ENCODE assay signal across 11 cellular contexts in genomic region chr6:139753198-139753861, GRCh38.
DNase-seq lines count a peak whose midpoint lies in the region; ATAC-seq and TF ChIP-seq lines count a peak whose summit lies in the region.
"Had no signal": no experiment of that assay in that cellular context is flagged by ENCODE, and none has a peak within 500 bp of the region (broad histone marks: within the 10 kb centered on the region; RNA-seq: fewer than 3 reads in every experiment).

No MANE protein-coding gene starts in this region.

- H3K36me3 Mint-ChIP-seq in GM23338 (ENCODE audit: low read depth), result no peaks in the 10 kb centered on the region
- H3K36me3 Mint-ChIP-seq: activated naive CD4-positive, alpha-beta T cell treated with anti-CD3 and anti-CD28 coated beads, Interleukin-2, amount 50 U/mL, for 72 hours had no signal

- H3K9me3 ChIP-seq in adipocyte (ENCODE audit: control insufficient read depth, low read length), result no peaks in the 10 kb centered on the region

- no peaks in the 10 kb centered on the region for H3K27me3 ChIP-seq in GM23338 (ENCODE audit: insufficient read depth)
- H3K27me3 ChIP-seq in adipocyte (replicated peaks; ENCODE audit: control insufficient read depth, insufficient read depth, low read length), result no peaks in the 10 kb centered on the region

- in situ Hi-C loops in GM13977 (cut with MboI; ENCODE audit: low pct_unique_long_range_greater_than_20kb, low sequenced_read_pairs, unreplicated experiment), result no loop called here

- H3K4me1 Mint-ChIP-seq in GM23338, result peaks cover 14% of the 10 kb centered on the region; the same call in 2 of the 3 replicates

- DNase-seq in GM23338 (ENCODE audit: low spot score) (peak; percentile 20), adipocyte (ENCODE audit: low read depth) (peak; percentile 71), iris pigment epithelial cell (ENCODE audit: low read depth) (peak; percentile 88), retinal pigment epithelial cell (ENCODE audit: low read depth) (peak; percentile 77), GM13977 (ENCODE audit: low spot score) (no peak), iPS-NIHi7 (ENCODE audit: extremely low spot score) (no peak), head of caudate nucleus (no peak), posterior vena cava (ENCODE audit: low spot score) (no peak)
- DNase-seq: NCI-H2081 treated with DMSO at 0.1 percent for 48 hours had no signal

- no peak overlapping the region for H3K4me3 Mint-ChIP-seq in GM23338

- intact Hi-C loops in head of caudate nucleus (cut with DNase I), result no loop called here
- intact Hi-C loops in posterior vena cava (cut with DNase I), result no loop called here

- no peaks in the 10 kb centered on the region for H3K27me3 Mint-ChIP-seq in GM23338 (ENCODE audit: insufficient read depth, low read depth, poor library complexity)

- peak overlapping the region; percentile 64 for H3K9ac ChIP-seq in adipocyte (ENCODE audit: low read length)

- H3K4me1 ChIP-seq in GM23338 (ENCODE audit: insufficient read depth) (no peaks in the 10 kb centered on the region), adipocyte (ENCODE audit: control insufficient read depth, insufficient read depth, low read length) (peaks cover 63% of the 10 kb centered on the region)

- no peaks in the 10 kb centered on the region for H3K36me3 ChIP-seq in GM23338 (ENCODE audit: insufficient read depth)
- no peaks in the 10 kb centered on the region for H3K36me3 ChIP-seq in adipocyte (ENCODE audit: control insufficient read depth, insufficient read depth, low read length, severe bottlenecking)

- no peaks in the 10 kb centered on the region for H3K79me2 ChIP-seq in GM23338 (replicated peaks; ENCODE audit: insufficient read depth)

- ATAC-seq in GM23338, result no peak
- ATAC-seq: activated naive CD4-positive, alpha-beta T cell treated with anti-CD3 and anti-CD28 coated beads, Interleukin-2, amount 50 U/mL, for 72 hours; sciatic nerve had no signal

- no peaks in the 10 kb centered on the region for H3K9me2 ChIP-seq in GM23338 (ENCODE audit: insufficient read depth)

- no peak overlapping the region for H3K27ac ChIP-seq in GM23338 (ENCODE audit: low read depth)

- no peaks in the 10 kb centered on the region for H3F3A ChIP-seq in GM23338 (replicated peaks; ENCODE audit: low read depth)

- peak overlapping the region; percentile 14; the same call in 1 of the 2 replicates for H3K27ac Mint-ChIP-seq in GM23338
- H3K27ac Mint-ChIP-seq: activated naive CD4-positive, alpha-beta T cell treated with anti-CD3 and anti-CD28 coated beads, Interleukin-2, amount 50 U/mL, for 72 hours had no signal

- H2AFZ ChIP-seq in GM23338, result no peak overlapping the region

- no peak overlapping the region for H3K4me3 ChIP-seq in GM23338
- H3K4me3 ChIP-seq in adipocyte (ENCODE audit: low read length), result no peak overlapping the region
- no peak overlapping the region for H3K4me3 ChIP-seq in retinal pigment epithelial cell (ENCODE audit: low read length)

- no peaks in the 10 kb centered on the region for H3K9me3 Mint-ChIP-seq in GM23338
- H3K9me3 Mint-ChIP-seq: activated naive CD4-positive, alpha-beta T cell treated with anti-CD3 and anti-CD28 coated beads, Interleukin-2, amount 50 U/mL, for 72 hours had no signal

- TF ChIP-seq CTCF in GM23338 (conservative IDR thresholded peaks at IDR 0.05; ENCODE audit: low read depth in 2 of 2) (no peak), retinal pigment epithelial cell (conservative IDR thresholded peaks at IDR 0.05; ENCODE audit: low read depth, low read length) (no peak), GM13977 (IDR thresholded peaks at IDR 0.05; ENCODE audit: extremely low read depth, insufficient read depth, missing control alignments) (no peak)

- no peaks in the 10 kb centered on the region for H4K20me1 ChIP-seq in GM23338 (replicated peaks; ENCODE audit: insufficient read depth)

- H3K4me2 ChIP-seq in GM23338, result no peak overlapping the region

TF ChIP-seq in GM23338, 12 proteins besides CTCF, POLR2A, EP300 and RAD21:
- no peak for TF ChIP-seq NANOG (IDR thresholded peaks at IDR 0.05; ENCODE audit: borderline replicate concordance)
- no peak for TF ChIP-seq JUNB (IDR thresholded peaks at IDR 0.05; ENCODE audit: unreplicated experiment)
- no peak for TF ChIP-seq ZNF462 (CRISPR knock-in tag; IDR thresholded peaks at IDR 0.05)
- TF ChIP-seq ETS1 (IDR thresholded peaks at IDR 0.05), result no peak

Comparison
In these comparisons a context has a peak if more than half of its experiments do, and no peak if none do; other contexts are left out.
1. DNase-seq: peak in GM23338 (single experiment), adipocyte (single experiment), iris pigment epithelial cell (single experiment) and retinal pigment epithelial cell (single experiment); none in GM13977 (single experiment), iPS-NIHi7 (single experiment), head of caudate nucleus (0 of 42) and posterior vena cava (single experiment).